8 cellular contexts compared by ENCODE assay signal in the genomic region with DNA sequence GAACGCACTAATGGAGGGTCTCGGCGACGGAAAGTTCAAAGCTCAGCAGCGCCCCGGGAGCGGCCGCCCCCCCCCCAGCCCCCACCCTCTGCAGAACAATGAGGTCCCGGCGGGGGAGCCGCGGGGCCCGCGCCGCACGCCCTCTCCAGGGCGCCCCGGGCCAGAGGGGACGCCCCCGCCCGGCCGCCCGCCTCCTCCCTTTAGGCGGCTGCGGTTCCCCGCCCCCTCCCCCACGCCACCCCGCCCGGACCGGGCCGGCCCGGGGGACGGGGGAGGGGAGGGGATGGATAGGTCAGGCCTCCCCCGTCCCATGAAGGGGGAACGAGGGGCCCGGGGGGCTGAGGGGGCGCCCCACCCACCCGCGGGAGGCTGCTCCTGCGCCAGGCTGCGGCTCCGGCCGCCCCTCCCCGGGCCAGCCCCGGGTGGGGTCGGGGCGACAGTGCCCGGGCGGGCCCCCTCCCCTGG. TPM values are rescaled to one million over a fixed set of nuclear protein-coding genes. Genes with fewer than 3 reads are reported as not detected.
A peak's percentile ranks its signal among the peaks of the same experiment; 100 is the strongest.
DNase-seq lines count a peak whose midpoint lies in the region; ATAC-seq and TF ChIP-seq lines count a peak whose summit lies in the region.

No MANE protein-coding gene starts in this region.

- no peak for TF ChIP-seq CTCF in tibial artery (IDR thresholded peaks at IDR 0.05)

- H3K9me3 Mint-ChIP-seq in activated CD8-positive, alpha-beta memory T cell treated with anti-CD3 and anti-CD28 coated beads, Interleukin-2, amount 10 ng/mL, durations not matched to agents 7 days and 5 days (ENCODE audit: low read depth): no peaks in the 10 kb centered on the region

- H3K4me1 Mint-ChIP-seq in activated CD8-positive, alpha-beta memory T cell treated with anti-CD3 and anti-CD28 coated beads, Interleukin-2, amount 10 ng/mL, durations not matched to agents 7 days and 5 days: peaks cover 23% of the 10 kb centered on the region

- H3K27me3 ChIP-seq in iPS DF 6.9 (ENCODE audit: control insufficient read depth, insufficient read depth, low read length) (peaks cover 15% of the 10 kb centered on the region), tibial artery (peaks cover 0 to 48% of the 10 kb centered on the region in 2 donors)

- H3K27ac ChIP-seq in iPS DF 6.9 (ENCODE audit: low read length): no peak overlapping the region
- H3K27ac ChIP-seq in tibial artery: no peak overlapping the region

- peaks cover 26% of the 10 kb centered on the region for H3K27me3 Mint-ChIP-seq in activated CD8-positive, alpha-beta memory T cell treated with anti-CD3 and anti-CD28 coated beads, Interleukin-2, amount 10 ng/mL, durations not matched to agents 7 days and 5 days

- CTCF ChIA-PET in activated CD8-positive, alpha-beta memory T cell treated with anti-CD3 and anti-CD28 coated beads, Interleukin-2, amount 10 ng/mL, durations not matched to agents 7 days and 5 days (lab: Charles Lee): no interaction called here

- no peak for DNase-seq in activated CD8-positive, alpha-beta memory T cell treated with anti-CD3 and anti-CD28 coated beads, Interleukin-2, amount 10 ng/mL, durations not matched to agents 7 days and 5 days
- no peak for DNase-seq in activated CD8-positive, alpha-beta memory T cell treated with anti-CD3 and anti-CD28 coated beads, Interleukin-2, amount 50 U/mL, for 4 hours
- peak; percentile 69 for DNase-seq in activated effector memory CD4-positive, alpha-beta T cell treated with anti-CD3 and anti-CD28 coated beads, Interleukin-2, amount 50 U/mL, for 16 hours
- DNase-seq in iPS DF 6.9 (ENCODE audit: low read depth, low spot score) (no peak), tibial artery (no peak), NCI-H2029 (lab: John Stamatoyannopoulos, UW) (no peak), DMS153 treated with DMSO at 0.1 percent for 48 hours (lab: John Stamatoyannopoulos, UW; ENCODE audit: unreplicated experiment) (no peak)

- H3K9me3 ChIP-seq in iPS DF 6.9 (ENCODE audit: control insufficient read depth, insufficient read depth, low read length) (no peaks in the 10 kb centered on the region), tibial artery (no peaks in the 10 kb centered on the region)

- intact Hi-C loops in tibial artery (cut with DNase I; ENCODE audit: low total_unique reads): no loop called here

- H3K4me3 ChIP-seq in iPS DF 6.9 (ENCODE audit: low read length) (peak overlapping the region; percentile 81; the same call in 1 of the 2 replicates), tibial artery (peak overlapping the region; percentile 52 to 71)

- H3K36me3 ChIP-seq in iPS DF 6.9 (ENCODE audit: control insufficient read depth, insufficient read depth, low read length): no peaks in the 10 kb centered on the region
- H3K36me3 ChIP-seq in tibial artery: no peaks in the 10 kb centered on the region

- no peak overlapping the region for H3K4me3 Mint-ChIP-seq in activated CD8-positive, alpha-beta memory T cell treated with anti-CD3 and anti-CD28 coated beads, Interleukin-2, amount 10 ng/mL, durations not matched to agents 7 days and 5 days

- WGBS in iPS DF 6.9 (ENCODE audit: insufficient coverage, insufficient read length): no CpG with 5 or more reads among the region's 49 CpGs

- H3K4me1 ChIP-seq in iPS DF 6.9 (ENCODE audit: control insufficient read depth, insufficient read depth, low read length) (no peaks in the 10 kb centered on the region; the same call in 1 of the 2 replicates), tibial artery (peaks cover 0 to 29% (median 24%) of the 10 kb centered on the region in 4 donors)

- ATAC-seq in activated CD8-positive, alpha-beta memory T cell treated with anti-CD3 and anti-CD28 coated beads, Interleukin-2, amount 10 ng/mL, durations not matched to agents 7 days and 5 days: peak; percentile 9
- no peak for ATAC-seq in HG03565 (IDR thresholded peaks at IDR 0.05; ENCODE audit: unreplicated experiment)

- no peak overlapping the region for H3K27ac Mint-ChIP-seq in activated CD8-positive, alpha-beta memory T cell treated with anti-CD3 and anti-CD28 coated beads, Interleukin-2, amount 10 ng/mL, durations not matched to agents 7 days and 5 days

- no peaks in the 10 kb centered on the region for H3K36me3 Mint-ChIP-seq in activated CD8-positive, alpha-beta memory T cell treated with anti-CD3 and anti-CD28 coated beads, Interleukin-2, amount 10 ng/mL, durations not matched to agents 7 days and 5 days

RNA-seq across cellular contexts. Expression of a gene that starts 1.5 kb away (rescaled TPM):
- 10 to 100 TPM; 15.2 to 18.3 TPM for total RNA-seq in activated CD8-positive, alpha-beta memory T cell treated with anti-CD3 and anti-CD28 coated beads, Interleukin-2, amount 10 ng/mL, durations not matched to agents 7 days and 5 days
